Comparison of ENCODE assay signal across 12 cellular contexts in the genomic region with DNA sequence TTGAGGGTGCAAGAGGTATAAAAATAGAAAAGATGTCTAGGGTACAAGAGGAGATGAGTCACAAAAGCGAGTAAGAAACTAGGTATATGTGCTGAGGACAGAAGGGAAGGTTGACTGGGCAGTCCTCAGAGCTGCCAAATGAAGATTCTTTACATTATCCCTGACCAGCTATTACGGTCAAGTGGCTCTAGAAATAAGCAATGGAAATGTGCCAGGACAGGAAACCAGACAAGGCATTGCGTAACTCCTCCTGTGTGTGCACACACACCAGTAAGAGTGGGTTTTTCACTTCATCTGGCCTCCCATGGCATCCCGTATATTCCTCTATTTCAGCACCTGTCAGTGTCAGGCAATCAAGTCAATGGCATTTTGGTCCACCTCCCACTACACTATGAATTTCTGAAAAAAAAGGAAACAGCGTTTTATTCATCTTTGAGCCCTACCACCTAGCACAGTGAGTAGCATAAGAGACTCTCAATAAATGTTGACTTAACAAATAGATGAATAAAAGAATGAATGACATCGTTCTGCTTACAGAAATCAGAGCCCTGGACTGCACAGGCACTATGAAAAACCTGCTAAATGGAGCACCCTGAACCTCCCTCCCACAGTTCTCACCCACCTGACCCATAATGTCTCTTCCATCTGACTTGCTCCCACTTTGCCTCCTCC.
DNase-seq lines count a peak whose midpoint lies in the region; ATAC-seq, FAIRE-seq and TF ChIP-seq lines count a peak whose summit lies in the region.
"Had no signal": no experiment of that assay in that cellular context is flagged by ENCODE, and none has a peak within 500 bp of the region (broad histone marks: within the 10 kb centered on the region; RNA-seq: fewer than 3 reads in every experiment).

No MANE protein-coding gene starts in this region.

- no peak overlapping the region for H2AFZ ChIP-seq in H1 (ENCODE audit: low read length)

- peaks cover 19% of the 10 kb centered on the region for H3K27me3 Mint-ChIP-seq in osteocyte (ENCODE audit: unreplicated experiment)
- H3K27me3 Mint-ChIP-seq: activated B cell treated with CpG ODN at 0.5 μM for 24 hours, progenitor cell of endocrine pancreas had no signal

- H3K79me2 ChIP-seq in H1 (ENCODE audit: control insufficient read depth in 1 of 2, insufficient read depth in 2 of 2, low read length in 2 of 2), result no peaks in the 10 kb centered on the region

- TF ChIP-seq EP300 in H1 (IDR thresholded peaks at IDR 0.05; ENCODE audit: borderline replicate concordance in 1 of 2, low read depth in 2 of 2, low read length in 2 of 2), result no peak

- no peak overlapping the region for H3K4me3 ChIP-seq in H1 (ENCODE audit: extremely low read depth in 1 of 4, insufficient read depth in 2 of 4, low read depth in 3 of 4, low read length in 4 of 4)
- H3K4me3 ChIP-seq: adrenal gland had no signal

- no peak overlapping the region for H3K4me2 ChIP-seq in H1 (ENCODE audit: insufficient read depth in 1 of 2, low read depth in 2 of 2, low read length in 2 of 2)

- H4K20me1 ChIP-seq in H1 (replicated peaks in 1 of 2; ENCODE audit: control insufficient read depth in 1 of 2, insufficient read depth in 2 of 2, low read length in 2 of 2), result no peaks in the 10 kb centered on the region

- H3K23ac ChIP-seq in H1 (ENCODE audit: insufficient read length), result no peak overlapping the region

- no peak overlapping the region for H4K8ac ChIP-seq in H1 (ENCODE audit: extremely low read depth, insufficient read depth, low read length)

- no peak overlapping the region for H3K27ac Mint-ChIP-seq in osteocyte (ENCODE audit: unreplicated experiment)
- H3K27ac Mint-ChIP-seq: activated B cell treated with CpG ODN at 0.5 μM for 24 hours, progenitor cell of endocrine pancreas had no signal

- H3K56ac ChIP-seq in H1 (replicated peaks; ENCODE audit: insufficient read length, low read depth, low read length), result no peak overlapping the region

- H4K91ac ChIP-seq in H1 (replicated peaks; ENCODE audit: insufficient read length, low read length), result no peak overlapping the region

- DNase-seq in H4 (ENCODE audit: low spot score) (peak; percentile 56), NCI-H345 treated with DMSO at 0.1 percent for 48 hours (lab: John Stamatoyannopoulos, UW; ENCODE audit: unreplicated experiment) (peak; percentile 37), H1 (ENCODE audit: low read depth in 1 of 2, low spot score in 2 of 2) (no peak), osteocyte (ENCODE audit: extremely low spot score, unreplicated experiment) (peak; percentile 38), HEK293T (ENCODE audit: extremely low spot score) (no peak), RKO (ENCODE audit: low spot score) (no peak)
- DNase-seq: activated B cell treated with CpG ODN at 0.5 μM for 24 hours, NCI-H82 had no signal

- no peak overlapping the region for H2BK20ac ChIP-seq in H1 (ENCODE audit: low read length)

- H3K36me3 ChIP-seq in H1 (ENCODE audit: control insufficient read depth in 2 of 4, insufficient read depth in 4 of 4, low read length in 3 of 4), result no peaks in the 10 kb centered on the region
- H3K36me3 ChIP-seq: adrenal gland had no signal

- WGBS in H1 (ENCODE audit: extremely low coverage in 1 of 2, insufficient coverage in 1 of 2, insufficient read length in 1 of 2, insufficient replicate concordance in 2 of 2, low coverage in 1 of 2, low lambda C conversion rate in 2 of 2, missing lambda C conversion rate in 1 of 2), 2 experiments, result 80% methylated on average over 6 of the region's 6 CpGs; no CpG with 5 or more reads in 1 of the 2 experiments

- no peaks in the 10 kb centered on the region for H3K36me3 Mint-ChIP-seq in osteocyte (ENCODE audit: unreplicated experiment)

- no peak overlapping the region for H3K9ac ChIP-seq in H1 (replicated peaks in 1 of 4; ENCODE audit: extremely low read depth in 1 of 4, low read depth in 3 of 4, low read length in 3 of 4)

- no peak overlapping the region for H2BK12ac ChIP-seq in H1 (ENCODE audit: low read depth, low read length)

- no peak for FAIRE-seq in H1 (lab: Jason Lieb, UNC)

- H3K23me2 ChIP-seq in H1 (ENCODE audit: low read depth, low read length), result no peaks in the 10 kb centered on the region

- no peak overlapping the region for H3K18ac ChIP-seq in H1 (ENCODE audit: extremely low read depth, low read length)

- H3K14ac ChIP-seq in H1 (ENCODE audit: insufficient read length), result no peak overlapping the region

- no peak overlapping the region for H3K4me3 Mint-ChIP-seq in osteocyte (ENCODE audit: unreplicated experiment)
- H3K4me3 Mint-ChIP-seq: activated B cell treated with CpG ODN at 0.5 μM for 24 hours had no signal

- TF ChIP-seq CTCF in H1 (IDR thresholded peaks at IDR 0.05; ENCODE audit: control extremely low read depth in 1 of 3, insufficient read depth in 1 of 3, low read depth in 1 of 3, low read length in 3 of 3) (no peak), osteocyte (IDR thresholded peaks at IDR 0.05) (no peak)

- H2BK120ac ChIP-seq in H1 (replicated peaks; ENCODE audit: low read depth, low read length), result no peak overlapping the region

- H2BK15ac ChIP-seq in H1 (ENCODE audit: low read length), result no peak overlapping the region

- H3K9me3 Mint-ChIP-seq in osteocyte (ENCODE audit: unreplicated experiment), result peaks cover 3% of the 10 kb centered on the region

- CTCF ChIA-PET in H1 (lab: Charles Lee; ENCODE audit: partially characterized antibody) (interaction anchor here (0.5 to 1.2 kb wide), 3 partner anchors 11 to 104 kb away, joined by 3 read pairs; no protein-coding TSS in a partner anchor), HEK293T (lab: Yijun Ruan, JAX) (interaction anchor here (0.6 kb wide), 1 partner anchor 523 kb away, joined by 3 read pairs; no protein-coding TSS in a partner anchor)

- POLR2A ChIA-PET in H1 (lab: Charles Lee; ENCODE audit: partially characterized antibody) (no interaction called here), HEK293T (lab: Yijun Ruan, JAX) (no interaction called here)

- peaks cover 2% of the 10 kb centered on the region for H3K4me1 Mint-ChIP-seq in osteocyte (ENCODE audit: unreplicated experiment)
- H3K4me1 Mint-ChIP-seq: activated B cell treated with CpG ODN at 0.5 μM for 24 hours had no signal

- H4K5ac ChIP-seq in H1 (ENCODE audit: insufficient read length, low read depth, low read length), result no peak overlapping the region

- TF ChIP-seq RAD21 in H1 (IDR thresholded peaks at IDR 0.05 in 1 of 2, conservative IDR thresholded peaks at IDR 0.05 in 1 of 2; ENCODE audit: low read depth in 2 of 2, low read length in 2 of 2), result no peak

- H2BK5ac ChIP-seq in H1 (ENCODE audit: low read depth, low read length), result no peak overlapping the region

- no peak for TF ChIP-seq POLR2A in H1 (IDR thresholded peaks at IDR 0.05; ENCODE audit: control extremely low read depth in 1 of 2, low read depth in 2 of 2, low read length in 2 of 2)

- no peaks in the 10 kb centered on the region for H3K9me3 ChIP-seq in H1 (ENCODE audit: insufficient read depth in 2 of 2, low read depth in 1 of 2, low read length in 1 of 2)
- H3K9me3 ChIP-seq: adrenal gland had no signal

- H2AK5ac ChIP-seq in H1 (ENCODE audit: low read depth, low read length), result no peak overlapping the region

- no peak overlapping the region for H3K4ac ChIP-seq in H1 (replicated peaks; ENCODE audit: insufficient read length, low read depth, low read length)

- no peaks in the 10 kb centered on the region for H3K79me1 ChIP-seq in H1 (ENCODE audit: low read depth, low read length)

- H3K27me3 ChIP-seq in H1 (replicated peaks in 1 of 4; ENCODE audit: control insufficient read depth in 3 of 4, extremely low read depth in 1 of 4, insufficient read depth in 3 of 4, low read length in 3 of 4), result no peaks in the 10 kb centered on the region
- H3K27me3 ChIP-seq: adrenal gland had no signal

- no peak overlapping the region for H3K27ac ChIP-seq in H1 (ENCODE audit: low read depth, low read length)
- H3K27ac ChIP-seq: adrenal gland had no signal

- peaks cover 0 to 11% (median 6%) of the 10 kb centered on the region in 4 experiments; a peak in 5 of 7 replicates for H3K4me1 ChIP-seq in H1 (replicated peaks in 1 of 4; ENCODE audit: control insufficient read depth in 3 of 4, insufficient read depth in 4 of 4, low read length in 3 of 4)
- H3K4me1 ChIP-seq: adrenal gland had no signal

- ATAC-seq in HG02642 (IDR thresholded peaks at IDR 0.05; ENCODE audit: poor library complexity, unreplicated experiment), result no peak
- no peak for ATAC-seq in HG02571 (IDR thresholded peaks at IDR 0.05; ENCODE audit: unreplicated experiment)

TF ChIP-seq in H1, 55 proteins besides CTCF, POLR2A, EP300 and RAD21:
- TF ChIP-seq CEBPB (IDR thresholded peaks at IDR 0.05; ENCODE audit: low read depth, low read length) (peak; percentile 64), KDM5A (IDR thresholded peaks at IDR 0.05; ENCODE audit: low read length) (no peak)

TF ChIP-seq in HEK293T, 16 proteins besides CTCF, POLR2A, EP300 and RAD21:
- TF ChIP-seq ELF4 (IDR thresholded peaks at IDR 0.05) (no peak), BHLHE40 (IDR thresholded peaks at IDR 0.05; ENCODE audit: borderline replicate concordance) (no peak), TARDBP (IDR thresholded peaks at IDR 0.05) (no peak), CTBP1 (IDR thresholded peaks at IDR 0.05; ENCODE audit: borderline replicate concordance) (no peak), FOXA1 (IDR thresholded peaks at IDR 0.05) (no peak), NFRKB (IDR thresholded peaks at IDR 0.05) (no peak), SP1 (IDR thresholded peaks at IDR 0.05) (no peak), LEF1 (IDR thresholded peaks at IDR 0.05; ENCODE audit: borderline replicate concordance) (no peak), ZNF384 (IDR thresholded peaks at IDR 0.05) (no peak), HDGF (IDR thresholded peaks at IDR 0.05; ENCODE audit: borderline replicate concordance) (no peak), FOXM1 (IDR thresholded peaks at IDR 0.05; ENCODE audit: borderline replicate concordance) (no peak), SUZ12 (IDR thresholded peaks at IDR 0.05) (no peak), ARNT (IDR thresholded peaks at IDR 0.05) (no peak), FOXK2 (IDR thresholded peaks at IDR 0.05) (no peak), L3MBTL2 (conservative IDR thresholded peaks at IDR 0.05) (no peak)
- TF ChIP-seq, protein P1, sequence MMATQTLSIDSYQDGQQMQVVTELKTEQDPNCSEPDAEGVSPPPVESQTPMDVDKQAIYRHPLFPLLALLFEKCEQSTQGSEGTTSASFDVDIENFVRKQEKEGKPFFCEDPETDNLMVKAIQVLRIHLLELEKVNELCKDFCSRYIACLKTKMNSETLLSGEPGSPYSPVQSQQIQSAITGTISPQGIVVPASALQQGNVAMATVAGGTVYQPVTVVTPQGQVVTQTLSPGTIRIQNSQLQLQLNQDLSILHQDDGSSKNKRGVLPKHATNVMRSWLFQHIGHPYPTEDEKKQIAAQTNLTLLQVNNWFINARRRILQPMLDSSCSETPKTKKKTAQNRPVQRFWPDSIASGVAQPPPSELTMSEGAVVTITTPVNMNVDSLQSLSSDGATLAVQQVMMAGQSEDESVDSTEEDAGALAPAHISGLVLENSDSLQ (IDR thresholded peaks at IDR 0.05), result no peak

Comparison
In these comparisons a context has a peak if more than half of its experiments do, and no peak if none do; other contexts are left out.
1. DNase-seq: peak in H4 (single experiment), NCI-H345 treated with DMSO at 0.1 percent for 48 hours (single experiment) and osteocyte (single experiment); none in H1 (0 of 2), HEK293T (single experiment) and RKO (single experiment).